In genomic region chr19:16851031-16851712, GRCh38 we compare ENCODE assay signal across 1 cellular context.
TF ChIP-seq lines count a peak whose summit lies in the region.

No MANE protein-coding gene starts in this region.

TF ChIP-seq in IMR-90, 13 proteins besides CTCF, POLR2A, EP300 and RAD21:
- TF ChIP-seq MXI1 (IDR thresholded peaks at IDR 0.05; ENCODE audit: borderline replicate concordance, low read depth, low read length) (no peak), MAFK (IDR thresholded peaks at IDR 0.05; ENCODE audit: low read depth, low read length) (no peak), BHLHE40 (IDR thresholded peaks at IDR 0.05; ENCODE audit: low read depth, low read length) (no peak), SMC3 (IDR thresholded peaks at IDR 0.05; ENCODE audit: low read depth, low read length) (no peak), RFX5 (IDR thresholded peaks at IDR 0.05; ENCODE audit: low read depth, low read length) (no peak), MAZ (IDR thresholded peaks at IDR 0.05; ENCODE audit: borderline replicate concordance, low read depth, low read length) (no peak), ELK1 (IDR thresholded peaks at IDR 0.05; ENCODE audit: borderline replicate concordance, low read depth, low read length) (no peak), NFE2L2 (IDR thresholded peaks at IDR 0.05; ENCODE audit: low read depth, low read length) (no peak), CEBPB (IDR thresholded peaks at IDR 0.05; ENCODE audit: low read depth, low read length) (no peak), RCOR1 (IDR thresholded peaks at IDR 0.05; ENCODE audit: insufficient replicate concordance, low read length) (no peak)
